In genomic region chr3:31541102-31541501, GRCh38 we compare ENCODE assay signal across 14 cellular contexts. TPM values are rescaled to one million over a fixed set of nuclear protein-coding genes. Genes with fewer than 3 reads are reported as not detected.
DNase-seq lines count a peak whose midpoint lies in the region; ATAC-seq lines count a peak whose summit lies in the region.
"Had no signal": no experiment of that assay in that cellular context is flagged by ENCODE, and none has a peak within 500 bp of the region (broad histone marks: within the 10 kb centered on the region; RNA-seq: fewer than 3 reads in every experiment).

No MANE protein-coding gene starts in this region.

- DNase-seq in activated T-cell treated with anti-CD3 and anti-CD28 coated beads, Interleukin-2, amount 50 U/mL, for 72 hours: no peak
- no peak for DNase-seq in activated T-cell treated with anti-CD3 and anti-CD28 coated beads, Interleukin-2, amount 50 U/mL, for 1 hour
- peak; percentile 10 for DNase-seq in NOMO-1 treated with dmso at 0.1 percent for 144 hours (lab: John Stamatoyannopoulos, UW; ENCODE audit: unreplicated experiment)
- DNase-seq in effector memory CD8-positive, alpha-beta T cell: no peak
- peak; percentile 37 for DNase-seq in renal cortical epithelial cell (ENCODE audit: low read depth)
- no peak for DNase-seq in NCI-H82 (lab: John Stamatoyannopoulos, UW)
- DNase-seq: DMS 273 treated with DMSO at 0.1 percent for 48 hours, SHP77, small intestine, upper lobe of right lung had no signal

- peaks cover 93% of the 10 kb centered on the region for H3K4me1 Mint-ChIP-seq in activated T-cell treated with anti-CD3 and anti-CD28 coated beads, Interleukin-2, amount 50 U/mL, for 72 hours (ENCODE audit: low read depth)
- peaks cover 62 to 89% of the 10 kb centered on the region in 2 donors for H3K4me1 Mint-ChIP-seq in effector memory CD8-positive, alpha-beta T cell (ENCODE audit: low read depth in 2 of 2)

- H3K27me3 Mint-ChIP-seq in activated T-cell treated with anti-CD3 and anti-CD28 coated beads, Interleukin-2, amount 50 U/mL, for 72 hours (ENCODE audit: low read depth): no peaks in the 10 kb centered on the region
- H3K27me3 Mint-ChIP-seq in effector memory CD8-positive, alpha-beta T cell: no peaks in the 10 kb centered on the region
- H3K27me3 Mint-ChIP-seq: stimulated activated memory B cell treated with anti-CD40 and anti-IgM and Interleukin-4, amounts not matched to agents 10 μg/mL and 1 μg/mL and 100 μg/mL, for 72 hours had no signal

- ATAC-seq in activated T-cell treated with anti-CD3 and anti-CD28 coated beads, Interleukin-2, amount 50 U/mL, for 72 hours (replicated peaks in 1 of 2): peak; percentile 85 to 90
- peak; percentile 76 for ATAC-seq in effector memory CD8-positive, alpha-beta T cell (replicated peaks)
- ATAC-seq in GM18868 (IDR thresholded peaks at IDR 0.05; ENCODE audit: unreplicated experiment) (no peak), HG03280 (IDR thresholded peaks at IDR 0.05; ENCODE audit: unreplicated experiment) (no peak)
- ATAC-seq: esophagus mucosa; stimulated activated memory B cell treated with anti-CD40 and anti-IgM and Interleukin-4, amounts not matched to agents 10 μg/mL and 1 μg/mL and 100 μg/mL, for 72 hours; upper lobe of right lung had no signal

- peak overlapping the region; percentile 71 for H3K27ac Mint-ChIP-seq in activated T-cell treated with anti-CD3 and anti-CD28 coated beads, Interleukin-2, amount 50 U/mL, for 72 hours
- H3K27ac Mint-ChIP-seq in effector memory CD8-positive, alpha-beta T cell: no peak overlapping the region
- H3K27ac Mint-ChIP-seq: stimulated activated memory B cell treated with anti-CD40 and anti-IgM and Interleukin-4, amounts not matched to agents 10 μg/mL and 1 μg/mL and 100 μg/mL, for 72 hours had no signal

- H3K9me3 Mint-ChIP-seq in activated T-cell treated with anti-CD3 and anti-CD28 coated beads, Interleukin-2, amount 50 U/mL, for 72 hours: no peaks in the 10 kb centered on the region
- H3K9me3 Mint-ChIP-seq in effector memory CD8-positive, alpha-beta T cell: no peaks in the 10 kb centered on the region
- H3K9me3 Mint-ChIP-seq: stimulated activated memory B cell treated with anti-CD40 and anti-IgM and Interleukin-4, amounts not matched to agents 10 μg/mL and 1 μg/mL and 100 μg/mL, for 72 hours had no signal

- H3K4me3 Mint-ChIP-seq in activated T-cell treated with anti-CD3 and anti-CD28 coated beads, Interleukin-2, amount 50 U/mL, for 72 hours: peak overlapping the region; percentile 17 to 63
- H3K4me3 Mint-ChIP-seq in effector memory CD8-positive, alpha-beta T cell: peak overlapping the region in 1 of 2 donors; percentile 31
- H3K4me3 Mint-ChIP-seq: stimulated activated memory B cell treated with anti-CD40 and anti-IgM and Interleukin-4, amounts not matched to agents 10 μg/mL and 1 μg/mL and 100 μg/mL, for 72 hours had no signal

- H3K36me3 Mint-ChIP-seq in activated T-cell treated with anti-CD3 and anti-CD28 coated beads, Interleukin-2, amount 50 U/mL, for 72 hours (ENCODE audit: insufficient read depth in 2 of 2): peaks cover 0 to 6% of the 10 kb centered on the region in 2 donors
- peaks cover 8% of the 10 kb centered on the region for H3K36me3 Mint-ChIP-seq in effector memory CD8-positive, alpha-beta T cell (ENCODE audit: insufficient read depth)

RNA-seq across cellular contexts. Expression of gene STT3B, which starts 8.4 kb away (rescaled TPM):
- total RNA-seq in activated T-cell treated with anti-CD3 and anti-CD28 coated beads, Interleukin-2, amount 50 U/mL, for 72 hours: 100 to 1,000 TPM; 100 to 119 TPM
- 176 and 183 TPM in 2 replicates for total RNA-seq in renal cortical epithelial cell

Comparison
In these comparisons a context has a peak if more than half of its experiments do, and no peak if none do; other contexts are left out.
1. ATAC-seq: peak in activated T-cell treated with anti-CD3 and anti-CD28 coated beads, Interleukin-2, amount 50 U/mL, for 72 hours (2 of 2) and effector memory CD8-positive, alpha-beta T cell (single experiment); none in GM18868 (single experiment) and HG03280 (single experiment).
2. DNase-seq: peak in NOMO-1 treated with dmso at 0.1 percent for 144 hours (single experiment) and renal cortical epithelial cell (single experiment); none in activated T-cell treated with anti-CD3 and anti-CD28 coated beads, Interleukin-2, amount 50 U/mL, for 72 hours (0 of 2), activated T-cell treated with anti-CD3 and anti-CD28 coated beads, Interleukin-2, amount 50 U/mL, for 1 hour (single experiment), effector memory CD8-positive, alpha-beta T cell (0 of 3) and NCI-H82 (single experiment).